ENCODE assay signal across 12 cellular contexts in the genomic region with DNA sequence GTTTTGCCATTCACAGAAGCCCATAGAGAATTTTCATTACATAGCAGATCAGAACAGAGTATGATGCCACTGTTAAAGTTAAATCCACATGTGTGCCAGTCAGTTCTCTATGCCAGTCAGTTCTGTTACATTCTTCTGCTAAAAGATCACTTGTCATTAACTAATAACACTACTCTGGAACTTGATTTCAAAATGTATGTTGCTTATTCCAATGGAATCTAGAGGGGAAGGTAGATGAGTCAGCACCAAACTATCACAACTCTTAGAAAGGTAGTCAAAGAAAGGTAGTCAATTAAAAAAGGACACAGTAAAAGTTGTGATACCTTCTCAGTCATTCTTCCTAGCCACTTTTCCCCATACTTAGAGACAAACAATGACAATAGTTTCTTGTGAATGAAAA.
DNase-seq lines count a peak whose midpoint lies in the region; ATAC-seq and TF ChIP-seq lines count a peak whose summit lies in the region.
"Had no signal": no experiment of that assay in that cellular context is flagged by ENCODE, and none has a peak within 500 bp of the region (broad histone marks: within the 10 kb centered on the region; RNA-seq: fewer than 3 reads in every experiment).

No MANE protein-coding gene starts in this region.

- H3K36me3 ChIP-seq in HCT116 (ENCODE audit: control insufficient read depth in 1 of 2, insufficient read depth in 2 of 2, low read length in 2 of 2) (no peaks in the 10 kb centered on the region), tibial artery (no peaks in the 10 kb centered on the region)
- H3K36me3 ChIP-seq: BLaER1 treated with 17β-estradiol and CSF1 and Interleukin-3, amounts not matched to agents 10 nM and 100 nM had no signal

- no peak for TF ChIP-seq POLR2A in HCT116 (IDR thresholded peaks at IDR 0.05; ENCODE audit: borderline replicate concordance, extremely low read depth, insufficient read depth, insufficient read length)

- no peak for TF ChIP-seq RAD21 in HCT116 (IDR thresholded peaks at IDR 0.05; ENCODE audit: low read depth)

- no peak for ATAC-seq in HCT116

- no peaks in the 10 kb centered on the region for H3K4me1 ChIP-seq in HCT116 (ENCODE audit: control insufficient read depth in 1 of 2, insufficient read depth in 2 of 2, low read length in 2 of 2)
- H3K4me1 ChIP-seq in tibial artery: no peaks in the 10 kb centered on the region
- H3K4me1 ChIP-seq: BLaER1 treated with 17β-estradiol and CSF1 and Interleukin-3, amounts not matched to agents 10 nM and 100 nM had no signal

- H3K9me2 ChIP-seq in HCT116 (ENCODE audit: insufficient read depth): no peaks in the 10 kb centered on the region

- H3K27me3 ChIP-seq in HCT116 (ENCODE audit: insufficient read depth, low read length) (no peaks in the 10 kb centered on the region), tibial artery (no peaks in the 10 kb centered on the region)
- H3K27me3 ChIP-seq: BLaER1 treated with 17β-estradiol and CSF1 and Interleukin-3, amounts not matched to agents 10 nM and 100 nM had no signal

- no TSS peak for BruUV-seq in HCT116 (replicated peaks; lab: Mats Ljungman, UMichigan)

- POLR2A ChIA-PET in HCT116 (lab: Charles Lee) (no interaction called here), RWPE1 (lab: Yijun Ruan, JAX; ENCODE audit: low non-redundant PET) (no interaction called here)

- TF ChIP-seq CTCF in HCT116 (IDR thresholded peaks at IDR 0.05 in 2 of 3, conservative IDR thresholded peaks at IDR 0.05 in 1 of 3; ENCODE audit: borderline replicate concordance in 1 of 3, insufficient read depth in 1 of 3, low read depth in 2 of 3, low read length in 2 of 3): no peak
- TF ChIP-seq CTCF in RWPE1 (conservative IDR thresholded peaks at IDR 0.05; ENCODE audit: low read depth): no peak
- no peak for TF ChIP-seq CTCF in choroid plexus epithelial cell (conservative IDR thresholded peaks at IDR 0.05; ENCODE audit: low read depth, low read length)
- TF ChIP-seq CTCF in tibial artery (IDR thresholded peaks at IDR 0.05): no peak

- peak overlapping the region; percentile 19 for H2AFZ ChIP-seq in HCT116 (ENCODE audit: low read depth, low read length, poor library complexity, severe bottlenecking)

- RAD21 ChIA-PET in HCT116 (lab: Charles Lee; ENCODE audit: low non-redundant PET in 1 of 2, low total read pairs in 2 of 2, uncharacterized antibody in 2 of 2, unreplicated experiment in 2 of 2): no interaction called here

- H3K4me2 ChIP-seq in HCT116 (ENCODE audit: low read length): no peak overlapping the region
- H3K4me2 ChIP-seq: BLaER1 treated with 17β-estradiol and CSF1 and Interleukin-3, amounts not matched to agents 10 nM and 100 nM had no signal

- H3K9me3 ChIP-seq in HCT116 (ENCODE audit: control insufficient read depth in 1 of 2, insufficient read depth in 1 of 2, low read depth in 1 of 2, low read length in 2 of 2) (no peaks in the 10 kb centered on the region), tibial artery (no peaks in the 10 kb centered on the region)
- H3K9me3 ChIP-seq: BLaER1 treated with 17β-estradiol and CSF1 and Interleukin-3, amounts not matched to agents 10 nM and 100 nM had no signal

- H3K4me3 ChIP-seq in HCT116 (replicated peaks in 1 of 2; ENCODE audit: low read depth in 1 of 2, low read length in 2 of 2) (no peak overlapping the region), choroid plexus epithelial cell (ENCODE audit: low read depth, low read length) (no peak overlapping the region), tibial artery (no peak overlapping the region)
- H3K4me3 ChIP-seq: BLaER1 treated with 17β-estradiol and CSF1 and Interleukin-3, amounts not matched to agents 10 nM and 100 nM had no signal

- no peak overlapping the region for H3K9ac ChIP-seq in HCT116 (ENCODE audit: low read length)
- H3K9ac ChIP-seq: BLaER1 treated with 17β-estradiol and CSF1 and Interleukin-3, amounts not matched to agents 10 nM and 100 nM had no signal

- no peak overlapping the region for H3K27ac ChIP-seq in HCT116 (ENCODE audit: low read depth, low read length)
- H3K27ac ChIP-seq in RWPE1: no peak overlapping the region
- no peak overlapping the region for H3K27ac ChIP-seq in tibial artery
- H3K27ac ChIP-seq: BLaER1 treated with 17β-estradiol and CSF1 and Interleukin-3, amounts not matched to agents 10 nM and 100 nM had no signal

- DNase-seq in HCT116 (ENCODE audit: low read depth, low spot score) (no peak), RWPE1 (ENCODE audit: low spot score) (peak; percentile 11), choroid plexus epithelial cell (ENCODE audit: low read depth) (peak; percentile 19), kidney tubule cell (ENCODE audit: low spot score) (peak; percentile 62), globus pallidus (ENCODE audit: low spot score) (no peak), tibial artery (no peak), KG1 (lab: John Stamatoyannopoulos, UW) (no peak)
- DNase-seq: ACHN; CD4-positive, CD25-positive, alpha-beta regulatory T cell; DMS53; HCEC 1CT had no signal

- intact Hi-C loops in HCT116 (cut with micrococcal nuclease) (no loop called here), tibial artery (cut with DNase I; ENCODE audit: low total_unique reads) (no loop called here)

- no peaks in the 10 kb centered on the region for H3K79me2 ChIP-seq in HCT116 (ENCODE audit: insufficient read depth, low read length)

- CTCF ChIA-PET in HCT116 (lab: Charles Lee) (no interaction called here), RWPE1 (lab: Yijun Ruan, JAX) (no interaction called here)

- no peaks in the 10 kb centered on the region for H4K20me1 ChIP-seq in HCT116 (ENCODE audit: insufficient read depth)
- H4K20me1 ChIP-seq: BLaER1 treated with 17β-estradiol and CSF1 and Interleukin-3, amounts not matched to agents 10 nM and 100 nM had no signal

TF ChIP-seq in HCT116, 20 proteins besides CTCF, POLR2A, EP300 and RAD21:
- no peak for TF ChIP-seq TCF7L2 (IDR thresholded peaks at IDR 0.05; ENCODE audit: borderline replicate concordance, extremely low read depth, insufficient read depth, insufficient read length)
- TF ChIP-seq EGR1 (IDR thresholded peaks at IDR 0.05; ENCODE audit: low read depth): no peak
- TF ChIP-seq CEBPB (IDR thresholded peaks at IDR 0.05; ENCODE audit: low read depth): no peak
- TF ChIP-seq SRF (IDR thresholded peaks at IDR 0.05; ENCODE audit: low read depth): no peak
- TF ChIP-seq, protein P1, sequence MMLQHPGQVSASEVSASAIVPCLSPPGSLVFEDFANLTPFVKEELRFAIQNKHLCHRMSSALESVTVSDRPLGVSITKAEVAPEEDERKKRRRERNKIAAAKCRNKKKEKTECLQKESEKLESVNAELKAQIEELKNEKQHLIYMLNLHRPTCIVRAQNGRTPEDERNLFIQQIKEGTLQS (IDR thresholded peaks at IDR 0.05): no peak

Comparison
In these comparisons a context has a peak if more than half of its experiments do, and no peak if none do; other contexts are left out.
1. DNase-seq: peak in RWPE1 (single experiment), choroid plexus epithelial cell (single experiment) and kidney tubule cell (single experiment); none in HCT116 (single experiment), globus pallidus (single experiment), tibial artery (0 of 2) and KG1 (single experiment).